16 cellular contexts compared by ENCODE assay signal in genomic region chr7:121079425-121080169, GRCh38.
DNase-seq lines count a peak whose midpoint lies in the region; ATAC-seq and TF ChIP-seq lines count a peak whose summit lies in the region.
"Had no signal": no experiment of that assay in that cellular context is flagged by ENCODE, and none has a peak within 500 bp of the region (broad histone marks: within the 10 kb centered on the region; RNA-seq: fewer than 3 reads in every experiment).

No MANE protein-coding gene starts in this region.

- H3K9me3 ChIP-seq in HAP-1 (no peaks in the 10 kb centered on the region), BE2C (no peaks in the 10 kb centered on the region)
- H3K9me3 ChIP-seq: BLaER1 treated with 17β-estradiol and CSF1 and Interleukin-3, amounts not matched to agents 10 nM and 100 nM had no signal

- in situ Hi-C loops in HAP-1 (cut with MboI; ENCODE audit: low sequenced_read_pairs) = loop anchor here (25.0 kb wide), 2 partner anchors 92 to 292 kb away; partner anchors contain the start of gene CPED1

- DNase-seq in AG09319 (ENCODE audit: extremely low read depth, low read depth) (no peak), M059J (ENCODE audit: low read depth) (peak; percentile 49), epithelial cell of esophagus (ENCODE audit: low read depth) (peak; percentile 23), myocyte (ENCODE audit: low read depth) (peak; percentile 38), HAP-1 (ENCODE audit: low spot score in 2 of 2) (no peak), GM20000 (ENCODE audit: low spot score) (no peak), BE2C (no peak)
- DNase-seq: activated naive CD8-positive, alpha-beta T cell treated with anti-CD3 and anti-CD28 coated beads, Interleukin-2, amount 10 ng/mL, durations not matched to agents 7 days and 5 days; head of caudate nucleus; NCI-H1694; NK-92 treated with Interleukin-12 subunit alpha and Interleukin-12 subunit beta, amount 100 ng/mL, for 24 hours; occipital lobe; WERI-Rb-1 had no signal

- H3K4me3 ChIP-seq in epithelial cell of esophagus (ENCODE audit: low read length) (no peak overlapping the region), HAP-1 (no peak overlapping the region), BE2C (ENCODE audit: low read depth, low read length) (no peak overlapping the region)
- H3K4me3 ChIP-seq: BLaER1 treated with 17β-estradiol and CSF1 and Interleukin-3, amounts not matched to agents 10 nM and 100 nM; SK-N-MC had no signal

- H3K27me3 ChIP-seq in HAP-1 (ENCODE audit: low read depth) (peaks cover 12% of the 10 kb centered on the region; the same call in 1 of the 2 replicates), BE2C (peaks cover 4% of the 10 kb centered on the region; the same call in 1 of the 2 replicates)
- H3K27me3 ChIP-seq: BLaER1 treated with 17β-estradiol and CSF1 and Interleukin-3, amounts not matched to agents 10 nM and 100 nM had no signal

- no peaks in the 10 kb centered on the region for H3K4me1 ChIP-seq in HAP-1
- H3K4me1 ChIP-seq in BE2C = no peaks in the 10 kb centered on the region

- ATAC-seq in GM21723 (IDR thresholded peaks at IDR 0.05; ENCODE audit: unreplicated experiment) = no peak

- H3K36me3 ChIP-seq in HAP-1 (replicated peaks) (no peaks in the 10 kb centered on the region), BE2C (no peaks in the 10 kb centered on the region)
- H3K36me3 ChIP-seq: BLaER1 treated with 17β-estradiol and CSF1 and Interleukin-3, amounts not matched to agents 10 nM and 100 nM; WERI-Rb-1 had no signal

- peak; percentile 16 for TF ChIP-seq CTCF in AG09319 (IDR thresholded peaks at IDR 0.05; ENCODE audit: low read depth, low read length)
- peak; percentile 6 for TF ChIP-seq CTCF in epithelial cell of esophagus (IDR thresholded peaks at IDR 0.05; ENCODE audit: insufficient read depth, low read depth, low read length, missing control alignments)
- no peak for TF ChIP-seq CTCF in GM20000 (IDR thresholded peaks at IDR 0.05; ENCODE audit: extremely low read depth, missing control alignments)
- TF ChIP-seq CTCF in BE2C (IDR thresholded peaks at IDR 0.05; ENCODE audit: low read depth, low read length) = no peak

Comparison
In these comparisons a context has a peak if more than half of its experiments do, and no peak if none do; other contexts are left out.
1. DNase-seq: peak in M059J (single experiment), epithelial cell of esophagus (single experiment) and myocyte (single experiment); none in AG09319 (single experiment), HAP-1 (0 of 2), GM20000 (single experiment) and BE2C (single experiment).
2. CTCF ChIP-seq: peak in AG09319 (single experiment) and epithelial cell of esophagus (single experiment); none in GM20000 (single experiment) and BE2C (single experiment).